In the genomic region with DNA sequence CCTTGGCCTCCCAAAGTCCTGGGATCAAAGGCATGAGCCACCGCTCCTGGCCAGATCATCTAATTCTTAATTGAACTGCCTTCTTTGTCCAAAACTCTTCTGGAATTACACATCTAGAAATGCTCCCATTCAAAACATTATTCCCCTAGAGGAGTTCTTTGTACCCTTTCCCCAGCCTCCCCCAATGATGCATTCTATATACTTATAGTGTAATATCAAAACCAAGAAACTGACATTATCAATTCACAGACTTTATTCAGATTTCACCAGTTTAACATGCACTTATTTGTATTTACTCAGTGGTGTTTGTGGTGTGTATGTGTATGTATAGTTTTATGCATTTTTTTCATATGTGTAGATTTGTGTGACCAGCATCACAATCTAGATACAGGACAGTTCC, we compare ENCODE assay signal across 1 cellular context.
TF ChIP-seq lines count a peak whose summit lies in the region.

No MANE protein-coding gene starts in this region.

TF ChIP-seq in HEK293, 187 proteins besides CTCF, POLR2A, EP300 and RAD21:
- TF ChIP-seq, protein P1, sequence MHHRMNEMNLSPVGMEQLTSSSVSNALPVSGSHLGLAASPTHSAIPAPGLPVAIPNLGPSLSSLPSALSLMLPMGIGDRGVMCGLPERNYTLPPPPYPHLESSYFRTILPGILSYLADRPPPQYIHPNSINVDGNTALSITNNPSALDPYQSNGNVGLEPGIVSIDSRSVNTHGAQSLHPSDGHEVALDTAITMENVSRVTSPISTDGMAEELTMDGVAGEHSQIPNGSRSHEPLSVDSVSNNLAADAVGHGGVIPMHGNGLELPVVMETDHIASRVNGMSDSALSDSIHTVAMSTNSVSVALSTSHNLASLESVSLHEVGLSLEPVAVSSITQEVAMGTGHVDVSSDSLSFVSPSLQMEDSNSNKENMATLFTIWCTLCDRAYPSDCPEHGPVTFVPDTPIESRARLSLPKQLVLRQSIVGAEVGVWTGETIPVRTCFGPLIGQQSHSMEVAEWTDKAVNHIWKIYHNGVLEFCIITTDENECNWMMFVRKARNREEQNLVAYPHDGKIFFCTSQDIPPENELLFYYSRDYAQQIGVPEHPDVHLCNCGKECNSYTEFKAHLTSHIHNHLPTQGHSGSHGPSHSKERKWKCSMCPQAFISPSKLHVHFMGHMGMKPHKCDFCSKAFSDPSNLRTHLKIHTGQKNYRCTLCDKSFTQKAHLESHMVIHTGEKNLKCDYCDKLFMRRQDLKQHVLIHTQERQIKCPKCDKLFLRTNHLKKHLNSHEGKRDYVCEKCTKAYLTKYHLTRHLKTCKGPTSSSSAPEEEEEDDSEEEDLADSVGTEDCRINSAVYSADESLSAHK (tag by site-specific recombination; IDR thresholded peaks at IDR 0.05), result no peak
- TF ChIP-seq ZNF529 (tag by site-specific recombination; IDR thresholded peaks at IDR 0.05; ENCODE audit: insufficient replicate concordance) (peak; percentile 95), ZNF174 (tag by site-specific recombination; IDR thresholded peaks at IDR 0.05) (no peak)
- TF ChIP-seq, protein P2, sequence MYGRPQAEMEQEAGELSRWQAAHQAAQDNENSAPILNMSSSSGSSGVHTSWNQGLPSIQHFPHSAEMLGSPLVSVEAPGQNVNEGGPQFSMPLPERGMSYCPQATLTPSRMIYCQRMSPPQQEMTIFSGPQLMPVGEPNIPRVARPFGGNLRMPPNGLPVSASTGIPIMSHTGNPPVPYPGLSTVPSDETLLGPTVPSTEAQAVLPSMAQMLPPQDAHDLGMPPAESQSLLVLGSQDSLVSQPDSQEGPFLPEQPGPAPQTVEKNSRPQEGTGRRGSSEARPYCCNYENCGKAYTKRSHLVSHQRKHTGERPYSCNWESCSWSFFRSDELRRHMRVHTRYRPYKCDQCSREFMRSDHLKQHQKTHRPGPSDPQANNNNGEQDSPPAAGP (tag by site-specific recombination; IDR thresholded peaks at IDR 0.05), result no peak
